Comparison of ENCODE assay signal across 8 cellular contexts in the genomic region with DNA sequence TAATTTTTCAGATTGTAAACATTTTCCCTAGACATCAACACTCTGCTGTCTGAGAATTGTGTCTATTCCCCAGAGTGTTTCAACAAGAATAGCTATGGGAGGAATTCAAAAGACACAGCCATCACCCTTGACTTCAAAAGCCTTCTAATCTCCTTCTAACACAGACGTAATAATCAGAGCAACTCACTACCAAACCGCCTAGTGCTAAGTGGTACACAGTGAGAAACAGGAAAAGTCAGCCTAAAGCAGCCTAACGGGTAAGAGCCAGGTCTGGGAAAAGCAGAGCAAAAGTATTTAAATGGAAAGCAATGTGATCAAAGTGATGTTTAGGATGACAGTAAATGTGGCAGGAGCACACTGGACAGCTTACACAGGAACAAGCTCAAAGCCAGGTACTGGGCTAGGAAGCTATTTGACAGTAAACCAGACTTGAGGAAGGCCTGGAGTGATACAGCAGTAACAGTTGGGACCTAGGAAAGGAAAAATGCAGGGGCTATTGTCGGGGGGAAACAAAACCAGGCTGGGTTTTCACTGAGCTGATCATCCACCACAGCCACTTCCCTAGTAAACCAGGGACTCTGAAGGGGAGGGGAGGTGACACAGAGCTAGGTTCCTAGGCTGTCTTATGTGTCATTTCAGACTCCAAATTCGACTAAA.
A peak's percentile ranks its signal among the peaks of the same experiment; 100 is the strongest.
DNase-seq lines count a peak whose midpoint lies in the region; ATAC-seq and TF ChIP-seq lines count a peak whose summit lies in the region.

No MANE protein-coding gene starts in this region.

- peaks cover 61% of the 10 kb centered on the region for H3K79me2 ChIP-seq in DND-41 (ENCODE audit: insufficient read depth, low read length)

- no peak overlapping the region for H3K4me3 ChIP-seq in DND-41 (ENCODE audit: low read depth in 1 of 2, low read length in 2 of 2)
- H3K4me3 ChIP-seq in fibroblast of mammary gland (ENCODE audit: control insufficient read depth, low read depth, low read length): no peak overlapping the region
- H3K4me3 ChIP-seq in rectal smooth muscle tissue (ENCODE audit: low read length): peak overlapping the region; percentile 33

- no peak for TF ChIP-seq CTCF in DND-41 (IDR thresholded peaks at IDR 0.05; ENCODE audit: borderline replicate concordance, extremely low read depth, low read length, poor library complexity, severe bottlenecking)
- TF ChIP-seq CTCF in fibroblast of mammary gland (conservative IDR thresholded peaks at IDR 0.05; ENCODE audit: control insufficient read depth, insufficient read depth, low read depth, low read length): no peak

- peaks cover 29% of the 10 kb centered on the region for H4K20me1 ChIP-seq in DND-41 (ENCODE audit: insufficient read depth, low read length)

- no peaks in the 10 kb centered on the region for H3K9me3 ChIP-seq in DND-41 (ENCODE audit: insufficient read depth, low read length, severe bottlenecking)

- H3K27me3 ChIP-seq in DND-41 (ENCODE audit: insufficient read depth, low read length, poor library complexity): no peaks in the 10 kb centered on the region
- no peaks in the 10 kb centered on the region for H3K27me3 ChIP-seq in rectal smooth muscle tissue (ENCODE audit: control insufficient read depth, insufficient read depth, low read length)

- DNase-seq in DND-41: no peak
- peak; percentile 45 for DNase-seq in fibroblast of mammary gland (ENCODE audit: low read depth)
- no peak for DNase-seq in HuH-7 (ENCODE audit: low spot score)
- DNase-seq in stimulated activated CD4-positive, alpha-beta T cell treated with anti-CD3 and anti-CD28 coated beads, Interleukin-4, amount 100 ng/mL, for 1 hour: no peak
- no peak for DNase-seq in hippocampal formation (lab: John Stamatoyannopoulos, UW)

- H3K27ac ChIP-seq in DND-41 (ENCODE audit: low read length): peak overlapping the region; percentile 25; the same call in 1 of the 2 replicates
- peak overlapping the region; percentile 76 for H3K27ac ChIP-seq in rectal smooth muscle tissue (ENCODE audit: low read depth, low read length)

- H3K36me3 ChIP-seq in DND-41 (ENCODE audit: insufficient read depth, low read length) (peaks cover 27% of the 10 kb centered on the region), rectal smooth muscle tissue (ENCODE audit: control insufficient read depth, insufficient read depth, low read length) (peaks cover 6% of the 10 kb centered on the region)

- H3K9ac ChIP-seq in DND-41 (ENCODE audit: low read depth, low read length): no peak overlapping the region
- H3K9ac ChIP-seq in rectal smooth muscle tissue (ENCODE audit: low read length): no peak overlapping the region

- peak; percentile 45; the same call in 2 of the 3 replicates for ATAC-seq in DND-41 (ENCODE audit: insufficient read depth, low read depth)
- peak; percentile 52 for ATAC-seq in SK-N-SH treated with all-trans-retinoic acid at 6 μM for 48 hours
- no peak for ATAC-seq in GM21576 (IDR thresholded peaks at IDR 0.05; ENCODE audit: unreplicated experiment)

- H3K4me1 ChIP-seq in DND-41 (ENCODE audit: insufficient read depth, low read length) (peaks cover 12% of the 10 kb centered on the region), rectal smooth muscle tissue (ENCODE audit: control insufficient read depth, insufficient read depth, low read length) (peaks cover 53% of the 10 kb centered on the region)

- H3K4me2 ChIP-seq in DND-41 (ENCODE audit: insufficient read depth, low read length): no peak overlapping the region

- H2AFZ ChIP-seq in DND-41 (ENCODE audit: low read depth, low read length): no peak overlapping the region

TF ChIP-seq in SK-N-SH treated with all-trans-retinoic acid at 6 μM for 48 hours, 23 proteins besides CTCF, POLR2A, EP300 and RAD21 (continues in another document):
- TF ChIP-seq PATZ1 (CRISPR knock-in tag; IDR thresholded peaks at IDR 0.05; ENCODE audit: borderline replicate concordance): no peak
- TF ChIP-seq TSHZ2 (CRISPR knock-in tag; IDR thresholded peaks at IDR 0.05): no peak
- TF ChIP-seq ZNF70 (CRISPR knock-in tag; IDR thresholded peaks at IDR 0.05): no peak
- TF ChIP-seq RARB (CRISPR knock-in tag; IDR thresholded peaks at IDR 0.05): no peak
- TF ChIP-seq, protein P1, sequence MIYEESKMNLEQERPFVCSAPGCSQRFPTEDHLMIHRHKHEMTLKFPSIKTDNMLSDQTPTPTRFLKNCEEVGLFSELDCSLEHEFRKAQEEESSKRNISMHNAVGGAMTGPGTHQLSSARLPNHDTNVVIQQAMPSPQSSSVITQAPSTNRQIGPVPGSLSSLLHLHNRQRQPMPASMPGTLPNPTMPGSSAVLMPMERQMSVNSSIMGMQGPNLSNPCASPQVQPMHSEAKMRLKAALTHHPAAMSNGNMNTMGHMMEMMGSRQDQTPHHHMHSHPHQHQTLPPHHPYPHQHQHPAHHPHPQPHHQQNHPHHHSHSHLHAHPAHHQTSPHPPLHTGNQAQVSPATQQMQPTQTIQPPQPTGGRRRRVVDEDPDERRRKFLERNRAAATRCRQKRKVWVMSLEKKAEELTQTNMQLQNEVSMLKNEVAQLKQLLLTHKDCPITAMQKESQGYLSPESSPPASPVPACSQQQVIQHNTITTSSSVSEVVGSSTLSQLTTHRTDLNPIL (CRISPR knock-in tag; IDR thresholded peaks at IDR 0.05; ENCODE audit: low read depth): no peak
- no peak for TF ChIP-seq TCF4 (CRISPR knock-in tag; IDR thresholded peaks at IDR 0.05; ENCODE audit: borderline replicate concordance)
- no peak for TF ChIP-seq PPARA (CRISPR knock-in tag; IDR thresholded peaks at IDR 0.05; ENCODE audit: borderline replicate concordance)
- TF ChIP-seq, protein P2, sequence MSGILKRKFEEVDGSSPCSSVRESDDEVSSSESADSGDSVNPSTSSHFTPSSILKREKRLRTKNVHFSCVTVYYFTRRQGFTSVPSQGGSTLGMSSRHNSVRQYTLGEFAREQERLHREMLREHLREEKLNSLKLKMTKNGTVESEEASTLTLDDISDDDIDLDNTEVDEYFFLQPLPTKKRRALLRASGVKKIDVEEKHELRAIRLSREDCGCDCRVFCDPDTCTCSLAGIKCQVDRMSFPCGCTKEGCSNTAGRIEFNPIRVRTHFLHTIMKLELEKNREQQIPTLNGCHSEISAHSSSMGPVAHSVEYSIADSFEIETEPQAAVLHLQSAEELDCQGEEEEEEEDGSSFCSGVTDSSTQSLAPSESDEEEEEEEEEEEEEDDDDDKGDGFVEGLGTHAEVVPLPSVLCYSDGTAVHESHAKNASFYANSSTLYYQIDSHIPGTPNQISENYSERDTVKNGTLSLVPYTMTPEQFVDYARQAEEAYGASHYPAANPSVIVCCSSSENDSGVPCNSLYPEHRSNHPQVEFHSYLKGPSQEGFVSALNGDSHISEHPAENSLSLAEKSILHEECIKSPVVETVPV (CRISPR knock-in tag; IDR thresholded peaks at IDR 0.05): no peak
- no peak for TF ChIP-seq ZNF565 (CRISPR knock-in tag; conservative IDR thresholded peaks at IDR 0.05; ENCODE audit: low read depth)
- no peak for TF ChIP-seq ARNTL (CRISPR knock-in tag; IDR thresholded peaks at IDR 0.05; ENCODE audit: borderline replicate concordance, low read depth)
- no peak for TF ChIP-seq ZNF8 (CRISPR knock-in tag; IDR thresholded peaks at IDR 0.05)
- no peak for TF ChIP-seq GLIS3 (CRISPR knock-in tag; IDR thresholded peaks at IDR 0.05)
- TF ChIP-seq SNAI2 (CRISPR knock-in tag; IDR thresholded peaks at IDR 0.05): no peak
